In genomic region chr7:30445770-30446169, GRCh38 we compare ENCODE assay signal across 8 cellular contexts. TPM values are rescaled to one million over a fixed set of nuclear protein-coding genes. Genes with fewer than 3 reads are reported as not detected.
DNase-seq lines count a peak whose midpoint lies in the region; ATAC-seq and TF ChIP-seq lines count a peak whose summit lies in the region.

No MANE protein-coding gene starts in this region.

- TF ChIP-seq CTCF in astrocyte of the cerebellum (IDR thresholded peaks at IDR 0.05; ENCODE audit: low read depth, low read length, missing control alignments) (peak; percentile 58), lung (IDR thresholded peaks at IDR 0.05; ENCODE audit: control extremely low read depth, extremely low read depth) (no peak)

- no peaks in the 10 kb centered on the region for H3K4me1 ChIP-seq in lung (ENCODE audit: control insufficient read depth in 2 of 2, insufficient read depth in 2 of 2, low read length in 2 of 2)

- H3K9me3 ChIP-seq in lung (ENCODE audit: control insufficient read depth in 2 of 2, insufficient read depth in 1 of 2, low read length in 1 of 2), result no peaks in the 10 kb centered on the region

- in situ Hi-C loops in astrocyte of the cerebellum (cut with HindIII; ENCODE audit: low sequenced_read_pairs), result no loop called here

- H3K4me1 Mint-ChIP-seq in IgD-negative memory B cell, result peaks cover 4 to 5% (median 5%) of the 10 kb centered on the region in 3 donors
- peaks cover 7% of the 10 kb centered on the region for H3K4me1 Mint-ChIP-seq in stimulated activated effector memory CD8-positive, alpha-beta T cell treated with anti-CD3 and anti-CD28 coated beads, Interleukin-12 subunit alpha, Interleukin-12 subunit beta, amount 100 ng/mL, for 72 hours

- peaks cover 9 to 23% of the 10 kb centered on the region in 2 donors for H3K36me3 ChIP-seq in lung (ENCODE audit: control insufficient read depth in 2 of 2, insufficient read depth in 2 of 2, low read length in 2 of 2)

- no peaks in the 10 kb centered on the region for H3K27me3 ChIP-seq in lung (ENCODE audit: control insufficient read depth, insufficient read depth)

- DNase-seq in DMS79 treated with DMSO at 0.1 percent for 48 hours (lab: John Stamatoyannopoulos, UW) (peak; percentile 40), T-helper 1 cell (peak in 4 of 5 donors; percentile 57 to 80 (median 60)), astrocyte of the cerebellum (ENCODE audit: low read depth) (peak; percentile 70), lung (ENCODE audit: low spot score) (peak; percentile 85), D341Med (ENCODE audit: low spot score) (no peak)
- DNase-seq in stimulated activated effector memory CD8-positive, alpha-beta T cell treated with anti-CD3 and anti-CD28 coated beads, Interleukin-12 subunit alpha, Interleukin-12 subunit beta, amount 100 ng/mL, for 72 hours (ENCODE audit: low spot score in 2 of 2), result peak; percentile 20 to 84

- peak overlapping the region in 2 of 4 donors; percentile 12 to 61 for H3K4me3 Mint-ChIP-seq in IgD-negative memory B cell
- no peak overlapping the region for H3K4me3 Mint-ChIP-seq in stimulated activated effector memory CD8-positive, alpha-beta T cell treated with anti-CD3 and anti-CD28 coated beads, Interleukin-12 subunit alpha, Interleukin-12 subunit beta, amount 100 ng/mL, for 72 hours

- H3K27ac ChIP-seq in lung (ENCODE audit: low read depth in 1 of 2, low read length in 1 of 2), result no peak overlapping the region

- ATAC-seq in GM21515 (IDR thresholded peaks at IDR 0.05; ENCODE audit: unreplicated experiment) (peak; percentile 98), lung (ENCODE audit: insufficient read depth, low FRiP score) (peak; percentile 90)
- peak; percentile 96 for ATAC-seq in stimulated activated effector memory CD8-positive, alpha-beta T cell treated with anti-CD3 and anti-CD28 coated beads, Interleukin-12 subunit alpha, Interleukin-12 subunit beta, amount 100 ng/mL, for 72 hours

- no peaks in the 10 kb centered on the region for H3K9me3 Mint-ChIP-seq in IgD-negative memory B cell
- no peaks in the 10 kb centered on the region for H3K9me3 Mint-ChIP-seq in stimulated activated effector memory CD8-positive, alpha-beta T cell treated with anti-CD3 and anti-CD28 coated beads, Interleukin-12 subunit alpha, Interleukin-12 subunit beta, amount 100 ng/mL, for 72 hours

- no peaks in the 10 kb centered on the region for H3K36me3 Mint-ChIP-seq in IgD-negative memory B cell
- H3K36me3 Mint-ChIP-seq in stimulated activated effector memory CD8-positive, alpha-beta T cell treated with anti-CD3 and anti-CD28 coated beads, Interleukin-12 subunit alpha, Interleukin-12 subunit beta, amount 100 ng/mL, for 72 hours, result peaks cover 23% of the 10 kb centered on the region

- H3K27ac Mint-ChIP-seq in IgD-negative memory B cell, result peak overlapping the region in 2 of 3 donors; percentile 4 to 55
- H3K27ac Mint-ChIP-seq in stimulated activated effector memory CD8-positive, alpha-beta T cell treated with anti-CD3 and anti-CD28 coated beads, Interleukin-12 subunit alpha, Interleukin-12 subunit beta, amount 100 ng/mL, for 72 hours, result peak overlapping the region; percentile 71

- 36 to 45% methylated on average over 7 of the region's 7 CpGs for WGBS in lung, 2 donors

- no peaks in the 10 kb centered on the region for H3K27me3 Mint-ChIP-seq in IgD-negative memory B cell

- H3K4me3 ChIP-seq in astrocyte of the cerebellum (ENCODE audit: low read depth, low read length) (no peak overlapping the region), lung (no peak overlapping the region)

RNA-seq across cellular contexts. Expression of gene NOD1, which starts 32.8 kb away (rescaled TPM):
- polyA plus RNA-seq in IgD-negative memory B cell (13.5 TPM), lung (10 to 100 TPM; 11.5 to 21.0 TPM)
- total RNA-seq in lung, result 10 to 100 TPM; 22.0 to 46.1 TPM

RNA-seq across cellular contexts. Expression of gene GGCT, which starts 58.9 kb away (rescaled TPM):
- polyA plus RNA-seq in IgD-negative memory B cell (25.4 TPM), lung (10 to 100 TPM; 45.0 to 90.1 TPM)
- total RNA-seq in lung, result 10 to 100 TPM; 33.1 to 38.1 TPM
